In the genomic region with DNA sequence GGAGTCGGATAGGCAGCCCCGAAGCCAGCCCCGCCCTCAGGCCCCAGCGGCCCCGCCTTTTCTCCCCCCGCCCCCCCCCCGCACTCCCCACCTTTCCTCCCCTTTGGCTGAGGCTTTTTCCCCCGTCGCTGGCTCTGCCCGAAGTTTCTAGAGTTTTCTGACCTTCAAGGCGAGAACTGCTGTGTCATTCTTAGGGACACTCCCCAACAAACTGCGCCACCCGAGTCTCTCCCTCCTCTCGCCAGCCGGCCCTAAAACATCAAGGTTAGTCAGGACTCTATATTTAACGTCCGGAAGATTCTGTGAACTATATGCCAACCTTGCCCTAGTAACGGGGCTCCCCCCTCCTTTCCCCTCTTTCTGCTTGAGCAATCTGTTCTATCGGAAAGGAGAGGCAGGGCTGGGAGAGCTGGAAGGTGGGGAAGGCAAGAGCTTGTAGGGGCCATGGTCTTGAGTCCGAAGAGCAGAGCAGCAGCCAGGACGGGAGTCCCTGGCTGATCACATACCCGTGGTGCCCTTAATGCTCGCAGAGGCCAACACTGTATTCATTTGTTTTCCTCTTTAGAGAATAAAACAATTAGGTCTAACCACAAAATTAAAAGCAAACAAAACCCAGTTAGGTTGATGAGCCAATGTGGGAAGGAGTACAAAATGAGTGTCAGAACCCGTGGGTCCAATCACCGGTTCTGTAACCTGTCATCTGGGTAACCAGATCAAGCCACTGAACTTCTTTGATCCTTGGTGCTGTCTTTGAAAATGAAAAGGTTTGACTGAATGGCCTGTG, we compare ENCODE assay signal across 8 cellular contexts. TPM values are rescaled to one million over a fixed set of nuclear protein-coding genes. Genes with fewer than 3 reads are reported as not detected.
DNase-seq lines count a peak whose midpoint lies in the region; ATAC-seq and TF ChIP-seq lines count a peak whose summit lies in the region.

No MANE protein-coding gene starts in this region.

- peak overlapping the region; percentile 99 for H3K4me3 Mint-ChIP-seq in activated naive CD8-positive, alpha-beta T cell treated with anti-CD3 and anti-CD28 coated beads, Interleukin-2, amount 10 ng/mL, durations not matched to agents 7 days and 5 days

- DNase-seq in GM12865 (ENCODE audit: low read depth) (peak; percentile 73), SK-N-DZ (ENCODE audit: low spot score) (peak; percentile 48), Right ventricle myocardium superior (peak; percentile 88), occipital lobe (lab: John Stamatoyannopoulos, UW) (peak; percentile 70)
- DNase-seq in activated naive CD8-positive, alpha-beta T cell treated with anti-CD3 and anti-CD28 coated beads, Interleukin-2, amount 10 ng/mL, durations not matched to agents 7 days and 5 days = peak; percentile 65

- H3K4me1 ChIP-seq in urinary bladder (ENCODE audit: insufficient read depth) = no peaks in the 10 kb centered on the region

- H3K27me3 Mint-ChIP-seq in activated naive CD8-positive, alpha-beta T cell treated with anti-CD3 and anti-CD28 coated beads, Interleukin-2, amount 10 ng/mL, durations not matched to agents 7 days and 5 days = no peaks in the 10 kb centered on the region

- whole genome bisulfite sequencing in urinary bladder = 2% methylated on average over 24 of the region's 25 CpGs

- H3K36me3 ChIP-seq in urinary bladder (ENCODE audit: insufficient read depth) = no peaks in the 10 kb centered on the region

- H3K4me3 ChIP-seq in GM12865 (ENCODE audit: low read depth, low read length) (peak overlapping the region; percentile 91), urinary bladder (ENCODE audit: low read depth, low read length) (peak overlapping the region; percentile 52)

- POLR2A ChIA-PET in activated naive CD8-positive, alpha-beta T cell treated with anti-CD3 and anti-CD28 coated beads, Interleukin-2, amount 10 ng/mL, durations not matched to agents 7 days and 5 days (lab: Charles Lee) = interaction anchor here (0.6 to 3.0 kb wide), 10 partner anchors 8 to 158 kb away, joined by 3 to 13 read pairs (median 5); a partner anchor contains a TSS

- TF ChIP-seq CTCF in GM12865 (IDR thresholded peaks at IDR 0.05; ENCODE audit: insufficient read depth, low read depth, low read length, missing control alignments) = no peak

- no peaks in the 10 kb centered on the region for H3K9me3 Mint-ChIP-seq in activated naive CD8-positive, alpha-beta T cell treated with anti-CD3 and anti-CD28 coated beads, Interleukin-2, amount 10 ng/mL, durations not matched to agents 7 days and 5 days

- H3K27ac Mint-ChIP-seq in activated naive CD8-positive, alpha-beta T cell treated with anti-CD3 and anti-CD28 coated beads, Interleukin-2, amount 10 ng/mL, durations not matched to agents 7 days and 5 days = peak overlapping the region; percentile 96

- peaks cover 41% of the 10 kb centered on the region for H3K4me1 Mint-ChIP-seq in activated naive CD8-positive, alpha-beta T cell treated with anti-CD3 and anti-CD28 coated beads, Interleukin-2, amount 10 ng/mL, durations not matched to agents 7 days and 5 days

- ATAC-seq in HG03196 (IDR thresholded peaks at IDR 0.05; ENCODE audit: unreplicated experiment) = peak; percentile 39
- ATAC-seq in activated naive CD8-positive, alpha-beta T cell treated with anti-CD3 and anti-CD28 coated beads, Interleukin-2, amount 10 ng/mL, durations not matched to agents 7 days and 5 days (ENCODE audit: low read depth) = peak; percentile 23
- peak; percentile 71 for ATAC-seq in Right ventricle myocardium superior (ENCODE audit: poor library complexity)
- ATAC-seq in HG02970 (IDR thresholded peaks at IDR 0.05; ENCODE audit: low FRiP score, unreplicated experiment) = no peak

- intact Hi-C loops in Right ventricle myocardium superior (cut with DNase I) = no loop called here

- H3K27ac ChIP-seq in urinary bladder (ENCODE audit: low read depth) = peak overlapping the region; percentile 93

- peaks cover 2% of the 10 kb centered on the region for H3K36me3 Mint-ChIP-seq in activated naive CD8-positive, alpha-beta T cell treated with anti-CD3 and anti-CD28 coated beads, Interleukin-2, amount 10 ng/mL, durations not matched to agents 7 days and 5 days

RNA-seq across cellular contexts. Expression of a gene that starts 5.3 kb away (rescaled TPM):
- 123 and 146 TPM in 2 replicates for polyA plus RNA-seq in SK-N-DZ (2014; cell fraction: cytosol; rRNA removed)
- polyA plus RNA-seq in SK-N-DZ (2014; cell fraction: nucleus; rRNA removed) = 56.5 and 70.3 TPM in 2 replicates
- total RNA-seq in activated naive CD8-positive, alpha-beta T cell treated with anti-CD3 and anti-CD28 coated beads, Interleukin-2, amount 10 ng/mL, durations not matched to agents 7 days and 5 days = 10 to 100 TPM; 49.0 to 55.7 TPM
- total RNA-seq in Right ventricle myocardium superior = 236 TPM
- 121 TPM for total RNA-seq in occipital lobe
- total RNA-seq in urinary bladder = 137 TPM
- polyA plus RNA-seq in urinary bladder = 269 TPM

RNA-seq across cellular contexts. Expression of a gene that starts 6.9 kb away (rescaled TPM):
- polyA plus RNA-seq in SK-N-DZ (2014; cell fraction: cytosol; rRNA removed) = 4.6 and 6.6 TPM in 2 replicates
- polyA plus RNA-seq in SK-N-DZ (2014; cell fraction: nucleus; rRNA removed) = 0.94 and 3.3 TPM in 2 replicates
- 10 to 100 TPM; 62.2 to 63.5 TPM for total RNA-seq in activated naive CD8-positive, alpha-beta T cell treated with anti-CD3 and anti-CD28 coated beads, Interleukin-2, amount 10 ng/mL, durations not matched to agents 7 days and 5 days
- total RNA-seq in Right ventricle myocardium superior (324 TPM), occipital lobe (117 TPM), urinary bladder (152 TPM)
- 374 TPM for polyA plus RNA-seq in urinary bladder

RNA-seq across cellular contexts. Expression of a gene that starts 7.1 kb away (rescaled TPM):
- polyA plus RNA-seq in SK-N-DZ (2014; cell fraction: cytosol; rRNA removed) = 0.24 and 0.27 TPM in 2 replicates
- polyA plus RNA-seq in SK-N-DZ (2014; cell fraction: nucleus; rRNA removed) = 0.10 and 0.12 TPM in 2 replicates
- total RNA-seq in activated naive CD8-positive, alpha-beta T cell treated with anti-CD3 and anti-CD28 coated beads, Interleukin-2, amount 10 ng/mL, durations not matched to agents 7 days and 5 days = 1 to 10 TPM; 3.3 to 4.5 TPM
- total RNA-seq in Right ventricle myocardium superior = 2.0 TPM
- total RNA-seq in occipital lobe = 4.4 TPM
- 2.5 TPM for total RNA-seq in urinary bladder
- 2.9 TPM for polyA plus RNA-seq in urinary bladder

RNA-seq across cellular contexts. Expression of a gene that starts 15.5 kb away (rescaled TPM):
- polyA plus RNA-seq in SK-N-DZ (2014; cell fraction: cytosol; rRNA removed) = 189 and 213 TPM in 2 replicates
- 95.0 and 96.4 TPM in 2 replicates for polyA plus RNA-seq in SK-N-DZ (2014; cell fraction: nucleus; rRNA removed)
- total RNA-seq in activated naive CD8-positive, alpha-beta T cell treated with anti-CD3 and anti-CD28 coated beads, Interleukin-2, amount 10 ng/mL, durations not matched to agents 7 days and 5 days = 10 to 100 TPM; 89.9 to 97.9 TPM
- total RNA-seq in Right ventricle myocardium superior = 23.0 TPM
- total RNA-seq in occipital lobe = 22.9 TPM
- total RNA-seq in urinary bladder = 22.5 TPM
- polyA plus RNA-seq in urinary bladder = 69.4 TPM

RNA-seq across cellular contexts. Expression of a gene that starts 26.7 kb away (rescaled TPM):
- 81.7 and 91.7 TPM in 2 replicates for polyA plus RNA-seq in SK-N-DZ (2014; cell fraction: cytosol; rRNA removed)
- 194 and 278 TPM in 2 replicates for polyA plus RNA-seq in SK-N-DZ (2014; cell fraction: nucleus; rRNA removed)
- 10 to 100 TPM; 68.2 to 75.3 TPM for total RNA-seq in activated naive CD8-positive, alpha-beta T cell treated with anti-CD3 and anti-CD28 coated beads, Interleukin-2, amount 10 ng/mL, durations not matched to agents 7 days and 5 days
- total RNA-seq in Right ventricle myocardium superior (22.1 TPM), occipital lobe (25.6 TPM), urinary bladder (16.7 TPM)
- 34.4 TPM for polyA plus RNA-seq in urinary bladder
